Comparison of ENCODE assay signal across 26 cellular contexts in genomic region chr2:71550801-71551630, GRCh38.
"Had no signal": no experiment of that assay in that cellular context is flagged by ENCODE, and none has a peak within 500 bp of the region (broad histone marks: within the 10 kb centered on the region; RNA-seq: fewer than 3 reads in every experiment).

No MANE protein-coding gene starts in this region.

- H3K27ac Mint-ChIP-seq: activated naive CD4-positive, alpha-beta T cell treated with anti-CD3 and anti-CD28 coated beads, Interleukin-2, amount 10 ng/mL, durations not matched to agents 7 days and 5 days; activated naive CD8-positive, alpha-beta T cell treated with anti-CD3 and anti-CD28 coated beads, Interleukin-2, amount 10 ng/mL, durations not matched to agents 7 days and 5 days; dendritic cell treated with granulocyte-macrophage colony-stimulating factor and Interleukin-4, amounts not matched to agents 40 ng/mL and 50 ng/mL, for 4 days; endodermal cell; mesothelial cell of epicardium; naive B cell; nephron progenitor cell; stimulated activated naive CD8-positive, alpha-beta T cell treated with anti-CD3 and anti-CD28 coated beads, Interleukin-15, Interleukin-2, amounts not matched to agents 100 ng/mL and 50 ng/mL, for 24 hours had no signal

- H3K9me3 ChIP-seq: esophagus muscularis mucosa, thoracic aorta had no signal

- H3K36me3 ChIP-seq: thoracic aorta had no signal

- H3K4me1 Mint-ChIP-seq: activated naive CD4-positive, alpha-beta T cell treated with anti-CD3 and anti-CD28 coated beads, Interleukin-2, amount 10 ng/mL, durations not matched to agents 7 days and 5 days; activated naive CD8-positive, alpha-beta T cell treated with anti-CD3 and anti-CD28 coated beads, Interleukin-2, amount 10 ng/mL, durations not matched to agents 7 days and 5 days; endodermal cell; naive B cell had no signal

- H3K4me3 ChIP-seq: esophagus muscularis mucosa, thoracic aorta had no signal

- H3K4me1 ChIP-seq: foreskin keratinocyte, parathyroid adenoma had no signal

- H3K27me3 ChIP-seq: esophagus muscularis mucosa had no signal

- H3K4me3 Mint-ChIP-seq: activated naive CD4-positive, alpha-beta T cell treated with anti-CD3 and anti-CD28 coated beads, Interleukin-2, amount 10 ng/mL, durations not matched to agents 7 days and 5 days; activated naive CD8-positive, alpha-beta T cell treated with anti-CD3 and anti-CD28 coated beads, Interleukin-2, amount 10 ng/mL, durations not matched to agents 7 days and 5 days; dendritic cell treated with granulocyte-macrophage colony-stimulating factor and Interleukin-4, amounts not matched to agents 40 ng/mL and 50 ng/mL, for 4 days; endodermal cell; mesothelial cell of epicardium; nephron progenitor cell; stimulated activated naive CD8-positive, alpha-beta T cell treated with anti-CD3 and anti-CD28 coated beads, Interleukin-15, Interleukin-2, amounts not matched to agents 100 ng/mL and 50 ng/mL, for 24 hours had no signal

- H3K9me3 Mint-ChIP-seq: activated naive CD4-positive, alpha-beta T cell treated with anti-CD3 and anti-CD28 coated beads, Interleukin-2, amount 10 ng/mL, durations not matched to agents 7 days and 5 days; activated naive CD8-positive, alpha-beta T cell treated with anti-CD3 and anti-CD28 coated beads, Interleukin-2, amount 10 ng/mL, durations not matched to agents 7 days and 5 days; dendritic cell treated with granulocyte-macrophage colony-stimulating factor and Interleukin-4, amounts not matched to agents 40 ng/mL and 50 ng/mL, for 4 days; mesothelial cell of epicardium; stimulated activated naive CD8-positive, alpha-beta T cell treated with anti-CD3 and anti-CD28 coated beads, Interleukin-15, Interleukin-2, amounts not matched to agents 100 ng/mL and 50 ng/mL, for 24 hours had no signal

- H3K27ac ChIP-seq: esophagus muscularis mucosa, foreskin keratinocyte, parathyroid adenoma, thoracic aorta, VCaP had no signal

- ATAC-seq: foreskin keratinocyte, left colon, right cardiac atrium had no signal

- DNase-seq: activated CD4-positive, alpha-beta T cell treated with anti-CD3 and anti-CD28 coated beads for 4 hours; activated CD4-positive, alpha-beta T cell treated with anti-CD3 and anti-CD28 coated beads, Interleukin-2, amount 50 U/mL, for 48 hours; activated CD8-positive, alpha-beta memory T cell treated with anti-CD3 and anti-CD28 coated beads for 24 hours; activated gamma-delta T cell; activated naive CD4-positive, alpha-beta T cell treated with anti-CD3 and anti-CD28 coated beads, Interleukin-2, amount 10 ng/mL, durations not matched to agents 7 days and 5 days; activated naive CD8-positive, alpha-beta T cell treated with anti-CD3 and anti-CD28 coated beads, Interleukin-2, amount 10 ng/mL, durations not matched to agents 7 days and 5 days; amniotic stem cell; central memory CD4-positive, alpha-beta T cell; endodermal cell; foreskin keratinocyte; islet precursor cell; left colon; naive B cell; nephron progenitor cell; stimulated activated CD4-positive, alpha-beta T cell treated with anti-CD3 and anti-CD28 coated beads, Interleukin-12 subunit alpha, Interleukin-12 subunit beta, amount 100 ng/mL, for 4 hours; stimulated activated CD4-positive, alpha-beta T cell treated with anti-CD3 and anti-CD28 coated beads, Interleukin-4, amount 100 ng/mL, for 1 hour; T-helper 9 cell; trophoblast cell had no signal

- H3K36me3 Mint-ChIP-seq: activated naive CD4-positive, alpha-beta T cell treated with anti-CD3 and anti-CD28 coated beads, Interleukin-2, amount 10 ng/mL, durations not matched to agents 7 days and 5 days; activated naive CD8-positive, alpha-beta T cell treated with anti-CD3 and anti-CD28 coated beads, Interleukin-2, amount 10 ng/mL, durations not matched to agents 7 days and 5 days; mesothelial cell of epicardium; naive B cell had no signal
